Comparison of ENCODE assay signal across 20 cellular contexts in genomic region chr3:172072543-172072942, GRCh38.
"Had no signal": no experiment of that assay in that cellular context is flagged by ENCODE, and none has a peak within 500 bp of the region (broad histone marks: within the 10 kb centered on the region; RNA-seq: fewer than 3 reads in every experiment).

No MANE protein-coding gene starts in this region.

- H3K36me3 ChIP-seq: esophagus muscularis mucosa, gastrocnemius medialis, left ventricle myocardium inferior, right atrium auricular region, suprapubic skin, thyroid gland, vagina had no signal

- ATAC-seq: effector memory CD8-positive, alpha-beta T cell; gastrocnemius medialis; left cardiac atrium had no signal

- H3K4me3 Mint-ChIP-seq: dendritic cell treated with granulocyte-macrophage colony-stimulating factor and Interleukin-4, amounts not matched to agents 40 ng/mL and 50 ng/mL, for 4 days; effector memory CD8-positive, alpha-beta T cell; naive B cell had no signal

- H3K27me3 ChIP-seq: esophagus muscularis mucosa, gastrocnemius medialis, right atrium auricular region, suprapubic skin, thyroid gland, upper lobe of left lung, vagina had no signal

- H3K36me3 Mint-ChIP-seq: naive B cell had no signal

- DNase-seq: effector memory CD8-positive, alpha-beta T cell; gastrocnemius medialis; kidney; left cardiac atrium; left ventricle myocardium inferior; mesenchymal stem cell; midbrain; naive B cell; stimulated activated CD4-positive, alpha-beta T cell treated with anti-CD3 and anti-CD28 coated beads, Interleukin-2, amount 100 ng/mL, for 48 hours; stimulated activated naive CD4-positive, alpha-beta T cell treated with Interleukin-2 at 50 U/mL for 16 hours; thyroid gland; upper lobe of left lung had no signal

- H3K27me3 Mint-ChIP-seq: dendritic cell treated with granulocyte-macrophage colony-stimulating factor and Interleukin-4, amounts not matched to agents 40 ng/mL and 50 ng/mL, for 4 days; effector memory CD8-positive, alpha-beta T cell had no signal

- H3K4me3 ChIP-seq: esophagus muscularis mucosa, gastrocnemius medialis, left ventricle myocardium inferior, lung, right atrium auricular region, suprapubic skin, thyroid gland, upper lobe of left lung, vagina had no signal

- H3K27ac Mint-ChIP-seq: dendritic cell treated with granulocyte-macrophage colony-stimulating factor and Interleukin-4, amounts not matched to agents 40 ng/mL and 50 ng/mL, for 4 days; effector memory CD8-positive, alpha-beta T cell; naive B cell had no signal

- H3K9me3 ChIP-seq: esophagus muscularis mucosa, gastrocnemius medialis, left ventricle myocardium inferior, right atrium auricular region, suprapubic skin, thyroid gland, upper lobe of left lung, vagina had no signal

- H3K27ac ChIP-seq: epithelial cell of prostate, esophagus muscularis mucosa, left ventricle myocardium inferior, right atrium auricular region, suprapubic skin, upper lobe of left lung, vagina had no signal

- FAIRE-seq: kidney, small intestine had no signal

- H3K9me3 Mint-ChIP-seq: dendritic cell treated with granulocyte-macrophage colony-stimulating factor and Interleukin-4, amounts not matched to agents 40 ng/mL and 50 ng/mL, for 4 days; effector memory CD8-positive, alpha-beta T cell; naive B cell had no signal
